7 cellular contexts compared by ENCODE assay signal in genomic region chr14:75141967-75142366, GRCh38. TPM values are rescaled to one million over a fixed set of nuclear protein-coding genes. Genes with fewer than 3 reads are reported as not detected.
DNase-seq lines count a peak whose midpoint lies in the region; FAIRE-seq and TF ChIP-seq lines count a peak whose summit lies in the region.

No MANE protein-coding gene starts in this region.

- H4K20me1 ChIP-seq in DOHH2 (ENCODE audit: control insufficient read depth, insufficient read depth, low read depth, low read length) (peaks cover 8% of the 10 kb centered on the region), astrocyte (ENCODE audit: insufficient read depth, low read length) (peaks cover 44% of the 10 kb centered on the region)

- H3K36me3 Mint-ChIP-seq in HFFc6 (ENCODE audit: low read depth) (peaks cover 9% of the 10 kb centered on the region), astrocyte (ENCODE audit: low read depth, unreplicated experiment) (peaks cover 5% of the 10 kb centered on the region)

- no peak overlapping the region for H2BK5ac ChIP-seq in mesenchymal stem cell (ENCODE audit: low read depth, low read length, poor library complexity, severe bottlenecking)

- peaks cover 37% of the 10 kb centered on the region for H3K4me1 ChIP-seq in DOHH2 (ENCODE audit: control insufficient read depth, low read length)
- H3K4me1 ChIP-seq in astrocyte (ENCODE audit: insufficient read depth, low read length), result no peaks in the 10 kb centered on the region
- peaks cover 2% of the 10 kb centered on the region for H3K4me1 ChIP-seq in mesenchymal stem cell (ENCODE audit: control insufficient read depth, insufficient read depth, low read depth, low read length)

- no peak overlapping the region for H3K4me3 Mint-ChIP-seq in HFFc6
- H3K4me3 Mint-ChIP-seq in astrocyte (ENCODE audit: unreplicated experiment), result no peak overlapping the region

- H3K4ac ChIP-seq in mesenchymal stem cell (ENCODE audit: low read depth in 1 of 2, low read length in 2 of 2), result no peak overlapping the region

- peak; percentile 26 for FAIRE-seq in astrocyte (lab: Jason Lieb, UNC)

- H2BK15ac ChIP-seq in mesenchymal stem cell (ENCODE audit: low read depth, poor library complexity, severe bottlenecking), result no peak overlapping the region

- no peak overlapping the region for H2AK5ac ChIP-seq in mesenchymal stem cell (ENCODE audit: low read length, severe bottlenecking)

- H3K9me3 ChIP-seq in DOHH2 (ENCODE audit: control insufficient read depth, insufficient read depth, low read length), result no peaks in the 10 kb centered on the region
- H3K9me3 ChIP-seq in astrocyte (ENCODE audit: insufficient read depth, low read depth, low read length), result no peaks in the 10 kb centered on the region
- no peaks in the 10 kb centered on the region for H3K9me3 ChIP-seq in mesenchymal stem cell (ENCODE audit: control insufficient read depth, low read length)

- H4K91ac ChIP-seq in mesenchymal stem cell (ENCODE audit: low read length), result no peak overlapping the region

- H2BK12ac ChIP-seq in mesenchymal stem cell (ENCODE audit: low read length in 2 of 2), result no peak overlapping the region

- H3K9me3 Mint-ChIP-seq in HFFc6 (no peaks in the 10 kb centered on the region), astrocyte (ENCODE audit: unreplicated experiment) (no peaks in the 10 kb centered on the region)

- H3K4me1 Mint-ChIP-seq in HFFc6 (ENCODE audit: low read depth) (peaks cover 22% of the 10 kb centered on the region), astrocyte (ENCODE audit: low read depth, unreplicated experiment) (peaks cover 25% of the 10 kb centered on the region)

- H4K8ac ChIP-seq in mesenchymal stem cell (ENCODE audit: low read length), result no peak overlapping the region

- TF ChIP-seq CTCF in DOHH2 (IDR thresholded peaks at IDR 0.05; ENCODE audit: low read depth, low read length, poor library complexity, severe bottlenecking) (peak; percentile 55), HFFc6 (IDR thresholded peaks at IDR 0.05) (peak; percentile 75), astrocyte (IDR thresholded peaks at IDR 0.05; ENCODE audit: insufficient read depth, low read depth, low read length) (peak; percentile 54)

- peaks cover 3% of the 10 kb centered on the region; the same call in 1 of the 2 replicates for H3F3A ChIP-seq in DOHH2 (ENCODE audit: control insufficient read depth, insufficient read depth)

- peak overlapping the region; percentile 19 for H2BK120ac ChIP-seq in mesenchymal stem cell (ENCODE audit: low read depth, low read length)

- H3K27ac ChIP-seq in DOHH2 (ENCODE audit: low read depth, low read length) (no peak overlapping the region), astrocyte (ENCODE audit: low read depth, low read length) (no peak overlapping the region), mesenchymal stem cell (ENCODE audit: low read length, poor library complexity, severe bottlenecking) (no peak overlapping the region)

- H2AFZ ChIP-seq in astrocyte (ENCODE audit: low read depth, low read length) (no peak overlapping the region), mesenchymal stem cell (ENCODE audit: low read depth, low read length) (no peak overlapping the region)

- H3K4me3 ChIP-seq in DOHH2 (ENCODE audit: low read length) (no peak overlapping the region), astrocyte (ENCODE audit: insufficient read depth, low read depth, low read length) (no peak overlapping the region), mesenchymal stem cell (ENCODE audit: insufficient read depth in 1 of 2, low read depth in 1 of 2, low read length in 2 of 2) (no peak overlapping the region)

- H3K27me3 ChIP-seq in DOHH2 (ENCODE audit: control insufficient read depth, low read length) (no peaks in the 10 kb centered on the region), astrocyte (ENCODE audit: insufficient read depth, low read length) (no peaks in the 10 kb centered on the region), mesenchymal stem cell (ENCODE audit: control insufficient read depth in 1 of 2, insufficient read depth in 1 of 2, low read length in 2 of 2) (no peaks in the 10 kb centered on the region)

- DNase-seq in HFFc6 (peak; percentile 47), astrocyte (ENCODE audit: low read depth) (peak; percentile 26), mesenchymal stem cell (peak; percentile 65), ureter (ENCODE audit: low spot score) (no peak), NCI-H2029 treated with DMSO at 0.1 percent for 48 hours (lab: John Stamatoyannopoulos, UW) (no peak), NCI-H446 treated with DMSO at 0.1 percent for 48 hours (lab: John Stamatoyannopoulos, UW) (no peak)

- H3K4me2 ChIP-seq in DOHH2 (ENCODE audit: low read length) (no peak overlapping the region), astrocyte (ENCODE audit: low read length) (no peak overlapping the region), mesenchymal stem cell (ENCODE audit: low read length, poor library complexity, severe bottlenecking) (no peak overlapping the region)

- H3K23ac ChIP-seq in mesenchymal stem cell (ENCODE audit: low read length in 2 of 2), result no peak overlapping the region

- H3K9ac ChIP-seq in astrocyte (ENCODE audit: low read length) (no peak overlapping the region), mesenchymal stem cell (ENCODE audit: low read length) (peak overlapping the region; percentile 21)

- H3K18ac ChIP-seq in mesenchymal stem cell (ENCODE audit: low read depth in 1 of 2, low read length in 2 of 2), result no peak overlapping the region

- H3K36me3 ChIP-seq in DOHH2 (ENCODE audit: control insufficient read depth, low read length) (peaks cover 31% of the 10 kb centered on the region), astrocyte (ENCODE audit: insufficient read depth, low read length) (peaks cover 8% of the 10 kb centered on the region), mesenchymal stem cell (ENCODE audit: control insufficient read depth in 1 of 2, insufficient read depth in 2 of 2, low read depth in 1 of 2, low read length in 2 of 2) (peaks cover 5 to 29% of the 10 kb centered on the region in 2 experiments)

- H3K79me2 ChIP-seq in DOHH2 (ENCODE audit: control insufficient read depth, low read length) (peaks cover 34% of the 10 kb centered on the region), astrocyte (ENCODE audit: insufficient read depth, low read length) (peaks cover 80% of the 10 kb centered on the region)

- H3K27ac Mint-ChIP-seq in HFFc6, result no peak overlapping the region; the same call in 1 of the 2 replicates
- no peak overlapping the region for H3K27ac Mint-ChIP-seq in astrocyte (ENCODE audit: unreplicated experiment)

- H3K14ac ChIP-seq in mesenchymal stem cell (ENCODE audit: low read length in 2 of 2), result no peak overlapping the region

- no peaks in the 10 kb centered on the region; the same call in 1 of the 2 replicates for H3K27me3 Mint-ChIP-seq in HFFc6 (ENCODE audit: insufficient read depth)
- H3K27me3 Mint-ChIP-seq in astrocyte (ENCODE audit: low read depth, unreplicated experiment), result no peaks in the 10 kb centered on the region

- peaks cover 20% of the 10 kb centered on the region for H3K79me1 ChIP-seq in mesenchymal stem cell (replicated peaks; ENCODE audit: low read length, poor library complexity, severe bottlenecking)

- no peaks in the 10 kb centered on the region for H3K9me2 ChIP-seq in DOHH2 (replicated peaks; ENCODE audit: control insufficient read depth, low read length)

RNA-seq across cellular contexts. Expression of gene NEK9, which starts 15.1 kb away (rescaled TPM):
- 10 to 100 TPM; 67.6 to 79.4 (median 69.4) TPM for total RNA-seq in HFFc6 (2021; fragmentation: NEBNext Ultra II Directional; extraction: Animal tissue kit (Norgen Biotek cat#: 25700))
- 45.2 and 56.3 TPM in 2 replicates for total RNA-seq in astrocyte
- 26.4 TPM for polyA plus RNA-seq in mesenchymal stem cell (2013, experiment 1 of 2)
- polyA plus RNA-seq in mesenchymal stem cell (2013, experiment 2 of 2), result 26.7 TPM
- 89.2 TPM for total RNA-seq in ureter

RNA-seq across cellular contexts. Expression of gene TMED10, which starts 34.4 kb away (rescaled TPM):
- total RNA-seq in HFFc6 (2021; fragmentation: NEBNext Ultra II Directional; extraction: Animal tissue kit (Norgen Biotek cat#: 25700)), result 100 to 1,000 TPM; 370 to 494 (median 430) TPM
- total RNA-seq in astrocyte (331 and 359 TPM in 2 replicates), ureter (394 TPM)
- polyA plus RNA-seq in mesenchymal stem cell (2013, experiment 1 of 2), result 426 TPM
- 426 TPM for polyA plus RNA-seq in mesenchymal stem cell (2013, experiment 2 of 2)

Comparison
In these comparisons a context has a peak if more than half of its experiments do, and no peak if none do; other contexts are left out.
1. DNase-seq: peak in HFFc6 (single experiment), astrocyte (single experiment) and mesenchymal stem cell (single experiment); none in ureter (single experiment), NCI-H2029 treated with DMSO at 0.1 percent for 48 hours (single experiment) and NCI-H446 treated with DMSO at 0.1 percent for 48 hours (single experiment).
2. Peak in every context shown above with its lines, with median percentiles within 50 percentile points of each other: CTCF ChIP-seq.